Comparison of ENCODE assay signal across 8 cellular contexts in genomic region chr13:96984061-96984508, GRCh38. TPM values are rescaled to one million over a fixed set of nuclear protein-coding genes. Genes with fewer than 3 reads are reported as not detected.
DNase-seq lines count a peak whose midpoint lies in the region; ATAC-seq and TF ChIP-seq lines count a peak whose summit lies in the region.

No MANE protein-coding gene starts in this region.

- 7 to 26% (median 20%) methylated on average over 6 of the region's 6 CpGs for WGBS in stomach, 5 donors

- no peaks in the 10 kb centered on the region for H3K36me3 Mint-ChIP-seq in T-cell

- DNase-seq in T-cell = peak in 2 of 34 experiments; percentile 0 to 1
- DNase-seq in left ventricle myocardium superior = peak; percentile 35
- DNase-seq in stomach = peak; percentile 78
- no peak for DNase-seq in T-helper 1 cell
- no peak for DNase-seq in DMS 273 (lab: John Stamatoyannopoulos, UW; ENCODE audit: unreplicated experiment)

- TF ChIP-seq CTCF in stomach (IDR thresholded peaks at IDR 0.05) = peak in 2 of 7 experiments; percentile 20 to 27

- TF ChIP-seq EP300 in stomach (IDR thresholded peaks at IDR 0.05) = no peak

- POLR2A ChIA-PET in T-cell (lab: Charles Lee) = no interaction called here

- H3K27me3 ChIP-seq in stomach = no peaks in the 10 kb centered on the region

- H3K27ac Mint-ChIP-seq in T-cell = no peak overlapping the region

- intact Hi-C loops in left ventricle myocardium superior (cut with micrococcal nuclease) (no loop called here), stomach (cut with DNase I; ENCODE audit: low total_unique reads) (no loop called here)

- H3K27ac ChIP-seq in stomach = peak overlapping the region in 4 of 5 donors; percentile 6 to 66 (median 51)

- TF ChIP-seq POLR2A in stomach (IDR thresholded peaks at IDR 0.05) = no peak

- peaks cover 11 to 17% of the 10 kb centered on the region in 2 donors for H3K27me3 Mint-ChIP-seq in T-cell

- peaks cover 0 to 10% (median 0%) of the 10 kb centered on the region in 3 donors for H3K9me3 Mint-ChIP-seq in T-cell

- H3K36me3 ChIP-seq in ES-I3 (ENCODE audit: insufficient read depth, low read length) (no peaks in the 10 kb centered on the region), stomach (no peaks in the 10 kb centered on the region)

- peaks cover 17 to 21% (median 17%) of the 10 kb centered on the region in 3 donors for H3K4me1 Mint-ChIP-seq in T-cell

- peak; percentile 99 for ATAC-seq in GM19463 (IDR thresholded peaks at IDR 0.05; ENCODE audit: unreplicated experiment)
- peak; percentile 100 for ATAC-seq in HG03460 (IDR thresholded peaks at IDR 0.05; ENCODE audit: unreplicated experiment)
- peak; percentile 37 to 63 (median 57) for ATAC-seq in T-cell (replicated peaks in 1 of 4)
- peak; percentile 90 for ATAC-seq in left ventricle myocardium superior

- H3K4me3 ChIP-seq in stomach = peak overlapping the region in 2 of 4 donors; percentile 0 to 7

- peak overlapping the region; percentile 26; the same call in 1 of the 2 replicates for H3K9ac ChIP-seq in ES-I3 (ENCODE audit: low read depth, low read length)

- CTCF ChIA-PET in T-cell (lab: Charles Lee) = interaction anchor here (0.5 to 1.0 kb wide), 4 partner anchors 25 to 524 kb away, joined by 3 to 4 read pairs (median 4); no protein-coding TSS in a partner anchor

- no peaks in the 10 kb centered on the region for H3K4me1 ChIP-seq in ES-I3 (ENCODE audit: insufficient read depth, low read length)
- H3K4me1 ChIP-seq in stomach = peaks cover 0 to 17% (median 15%) of the 10 kb centered on the region in 4 donors

- H3K4me3 Mint-ChIP-seq in T-cell = peak overlapping the region in 1 of 3 donors; percentile 15

- no peaks in the 10 kb centered on the region for H3K9me3 ChIP-seq in ES-I3 (ENCODE audit: control insufficient read depth, insufficient read depth, low read length)
- H3K9me3 ChIP-seq in stomach = peaks cover 0 to 4% (median 0%) of the 10 kb centered on the region in 4 donors

RNA-seq across cellular contexts. Expression of gene OXGR1, which starts 10.2 kb away (rescaled TPM):
- total RNA-seq in T-cell = not detected
- 0.20 TPM for total RNA-seq in left ventricle myocardium superior
- total RNA-seq in stomach = under 1 TPM in 1 of 5 donors, not detected in 4; 0.37 TPM
- under 1 TPM in 1 of 3 donors, not detected in 2; 0.50 TPM for polyA plus RNA-seq in stomach

Comparison
In these comparisons a context has a peak if more than half of its experiments do, and no peak if none do; other contexts are left out.
1. DNase-seq: peak in left ventricle myocardium superior (single experiment) and stomach (single experiment); none in T-helper 1 cell (0 of 5) and DMS 273 (single experiment).
2. Peak in every context shown above with its lines, with median percentiles within 50 percentile points of each other: ATAC-seq.